In genomic region chr3:196159952-196160804, GRCh38 we compare ENCODE assay signal across 1 cellular context.
TF ChIP-seq lines count a peak whose summit lies in the region.

No MANE protein-coding gene starts in this region.

TF ChIP-seq in GM12878, 131 proteins besides CTCF, POLR2A, EP300 and RAD21 (continued from another document):
- TF ChIP-seq ZBTB40 (IDR thresholded peaks at IDR 0.05; ENCODE audit: borderline replicate concordance) (peak; percentile 21; the same call in 1 of the 2 replicates), MTA3 (IDR thresholded peaks at IDR 0.05; ENCODE audit: borderline replicate concordance, low read length) (no peak), PKNOX1 (IDR thresholded peaks at IDR 0.05) (0 out of 2 replicates have a peak, but pooled peaks have one; percentile 21), CUX1 (IDR thresholded peaks at IDR 0.05; ENCODE audit: insufficient replicate concordance, low read depth, low read length) (peak; percentile 51), USF1 (IDR thresholded peaks at IDR 0.05; ENCODE audit: borderline replicate concordance, extremely low read length, insufficient read depth, low read depth, low read length) (no peak), ASH2L (IDR thresholded peaks at IDR 0.05; ENCODE audit: borderline replicate concordance, low read depth) (no peak), MLLT1 (IDR thresholded peaks at IDR 0.05) (no peak; the same call in 1 of the 2 replicates), KAT2A (conservative IDR thresholded peaks at IDR 0.05; ENCODE audit: control insufficient read depth, low read depth, low read length) (no peak)
